1 cellular context compared by ENCODE assay signal in genomic region chr1:100246738-100247137, GRCh38.
TF ChIP-seq lines count a peak whose summit lies in the region.

No MANE protein-coding gene starts in this region.

TF ChIP-seq in HEK293, 187 proteins besides CTCF, POLR2A, EP300 and RAD21:
- TF ChIP-seq ZNF518A (tag by site-specific recombination; conservative IDR thresholded peaks at IDR 0.05; ENCODE audit: low read depth) = no peak
- 0 out of 2 replicates have a peak, but pooled peaks have one; percentile 18 for TF ChIP-seq PRDM1 (tag by site-specific recombination; IDR thresholded peaks at IDR 0.05)
